ENCODE assay signal across 9 cellular contexts in genomic region chr3:71684752-71685151, GRCh38. TPM values are rescaled to one million over a fixed set of nuclear protein-coding genes. Genes with fewer than 3 reads are reported as not detected.
DNase-seq lines count a peak whose midpoint lies in the region; ATAC-seq and TF ChIP-seq lines count a peak whose summit lies in the region.
"Had no signal": no experiment of that assay in that cellular context is flagged by ENCODE, and none has a peak within 500 bp of the region (broad histone marks: within the 10 kb centered on the region; RNA-seq: fewer than 3 reads in every experiment).

No MANE protein-coding gene starts in this region.

- TF ChIP-seq CTCF in fibroblast of villous mesenchyme (IDR thresholded peaks at IDR 0.05; ENCODE audit: insufficient read depth, low read depth, low read length) (no peak), smooth muscle cell (IDR thresholded peaks at IDR 0.05; ENCODE audit: borderline replicate concordance, insufficient read depth, poor library complexity, severe bottlenecking) (no peak)

- H3K9me3 ChIP-seq in SK-N-MC (ENCODE audit: low read depth, low read length) = no peaks in the 10 kb centered on the region
- no peaks in the 10 kb centered on the region for H3K9me3 ChIP-seq in smooth muscle cell (replicated peaks; ENCODE audit: low read depth)

- H3K4me3 ChIP-seq in SK-N-MC (peak overlapping the region; percentile 52), fibroblast of villous mesenchyme (ENCODE audit: low read depth, low read length) (no peak overlapping the region), smooth muscle cell (no peak overlapping the region)

- H3K36me3 ChIP-seq in SK-N-MC (ENCODE audit: insufficient read depth, low read length) = no peaks in the 10 kb centered on the region
- H3K36me3 ChIP-seq in smooth muscle cell (ENCODE audit: low read depth) = no peaks in the 10 kb centered on the region

- H3K27ac ChIP-seq in SK-N-MC (no peak overlapping the region), smooth muscle cell (ENCODE audit: low read depth) (no peak overlapping the region)

- no peaks in the 10 kb centered on the region for H3K79me2 ChIP-seq in smooth muscle cell (ENCODE audit: low read depth)

- H4K20me1 ChIP-seq in smooth muscle cell (ENCODE audit: low read depth) = no peaks in the 10 kb centered on the region

- H3F3A ChIP-seq in smooth muscle cell (ENCODE audit: low read depth) = peaks cover 5% of the 10 kb centered on the region

- peak; percentile 84 for DNase-seq in H4 (ENCODE audit: low spot score)
- DNase-seq in SK-N-MC (ENCODE audit: low read depth, low spot score) = no peak
- peak; percentile 72 for DNase-seq in fibroblast of villous mesenchyme (ENCODE audit: low read depth)
- peak; percentile 5 for DNase-seq in smooth muscle cell (lab: John Stamatoyannopoulos, UW; ENCODE audit: unreplicated experiment)
- no peak for DNase-seq in SK-N-DZ (ENCODE audit: low spot score)
- DNase-seq: activated T-cell treated with anti-CD3 and anti-CD28 coated beads, Interleukin-2, amount 50 U/mL, for 72 hours; stimulated activated CD4-positive, alpha-beta T cell treated with anti-CD3 and anti-CD28 coated beads, Interleukin-15, amount 100 ng/mL, for 24 hours had no signal

- no peak overlapping the region for H2AFZ ChIP-seq in smooth muscle cell (ENCODE audit: low read depth)

- 3% methylated on average over 5 of the region's 5 CpGs for WGBS in smooth muscle cell (ENCODE audit: low lambda C conversion rate)

- peak overlapping the region; percentile 49 for H3K4me2 ChIP-seq in smooth muscle cell

- H3K4me1 ChIP-seq in smooth muscle cell (ENCODE audit: low read depth) = peaks cover 26% of the 10 kb centered on the region

- ATAC-seq in HG03571 (IDR thresholded peaks at IDR 0.05; ENCODE audit: unreplicated experiment) (no peak), GM21737 (IDR thresholded peaks at IDR 0.05; ENCODE audit: unreplicated experiment) (no peak)
- ATAC-seq: activated T-cell treated with anti-CD3 and anti-CD28 coated beads, Interleukin-2, amount 50 U/mL, for 72 hours had no signal

- H3K9ac ChIP-seq in SK-N-MC (ENCODE audit: insufficient read length) = no peak overlapping the region
- no peak overlapping the region for H3K9ac ChIP-seq in smooth muscle cell (ENCODE audit: low read depth)

- no peaks in the 10 kb centered on the region for H3K27me3 ChIP-seq in smooth muscle cell (ENCODE audit: low read depth)

RNA-seq across cellular contexts. Expression of gene EIF4E3, which starts 40.5 kb away (rescaled TPM):
- total RNA-seq in H4 (2014; rRNA removed; shearing (Covaris generic)) = 0.91 and 0.97 TPM in 2 replicates
- total RNA-seq in fibroblast of villous mesenchyme = 0.43 and 0.64 TPM in 2 replicates
- total RNA-seq in smooth muscle cell = 2.2 and 3.5 TPM in 2 replicates
- 2.3 and 2.8 TPM in 2 replicates for polyA plus RNA-seq in smooth muscle cell
- polyA plus RNA-seq in SK-N-DZ (2014; cell fraction: cytosol; rRNA removed) = 1.3 and 1.4 TPM in 2 replicates
- 2.4 and 3.3 TPM in 2 replicates for polyA plus RNA-seq in SK-N-DZ (2014; cell fraction: nucleus; rRNA removed)

Comparison
In these comparisons a context has a peak if more than half of its experiments do, and no peak if none do; other contexts are left out.
1. DNase-seq: peak in H4 (single experiment), fibroblast of villous mesenchyme (single experiment) and smooth muscle cell (single experiment); none in SK-N-MC (single experiment) and SK-N-DZ (single experiment).